Comparison of ENCODE assay signal across 9 cellular contexts in genomic region chr10:125344573-125345121, GRCh38.
DNase-seq lines count a peak whose midpoint lies in the region; ATAC-seq and TF ChIP-seq lines count a peak whose summit lies in the region.
"Had no signal": no experiment of that assay in that cellular context is flagged by ENCODE, and none has a peak within 500 bp of the region (broad histone marks: within the 10 kb centered on the region; RNA-seq: fewer than 3 reads in every experiment).

No MANE protein-coding gene starts in this region.

- no peak overlapping the region for H3K4me2 ChIP-seq in neural progenitor cell

- TF ChIP-seq CTCF in Panc1 (IDR thresholded peaks at IDR 0.05) (no peak), neural progenitor cell (IDR thresholded peaks at IDR 0.05) (no peak)
- no peak for TF ChIP-seq CTCF in CD4-positive, alpha-beta T cell (IDR thresholded peaks at IDR 0.05)

- no peaks in the 10 kb centered on the region for H3K36me3 ChIP-seq in Panc1 (ENCODE audit: control insufficient read depth, insufficient read depth, low read length)
- no peaks in the 10 kb centered on the region for H3K36me3 ChIP-seq in neural progenitor cell

- H3K9me3 Mint-ChIP-seq in neural progenitor cell: peaks cover 2% of the 10 kb centered on the region
- H3K9me3 Mint-ChIP-seq in CD4-positive, alpha-beta T cell: peaks cover 4% of the 10 kb centered on the region

- POLR2A ChIA-PET in Panc1 (lab: Charles Lee): interaction anchor here (0.7 kb wide), 1 partner anchor 39 kb away, joined by 3 read pairs; no protein-coding TSS in a partner anchor
- POLR2A ChIA-PET in CD4-positive, alpha-beta T cell (lab: Charles Lee): no interaction called here

- H4K20me1 ChIP-seq in neural progenitor cell (ENCODE audit: low read depth): no peaks in the 10 kb centered on the region

- peak; percentile 84 for ATAC-seq in GM19025 (IDR thresholded peaks at IDR 0.05; ENCODE audit: low read depth, unreplicated experiment)
- ATAC-seq in HG02763 (IDR thresholded peaks at IDR 0.05; ENCODE audit: unreplicated experiment): peak; percentile 86
- peak; percentile 83 for ATAC-seq in Panc1
- no peak for ATAC-seq in CD4-positive, alpha-beta T cell (ENCODE audit: poor library complexity)

- H3K4me3 Mint-ChIP-seq in neural progenitor cell: no peak overlapping the region
- no peak overlapping the region for H3K4me3 Mint-ChIP-seq in CD4-positive, alpha-beta T cell

- intact Hi-C loops in Panc1 (cut with micrococcal nuclease; ENCODE audit: unreplicated experiment): no loop called here
- intact Hi-C loops in CD4-positive, alpha-beta T cell (cut with DNase I, micrococcal nuclease): no loop called here

- in situ Hi-C loops in Panc1 (cut with HindIII; ENCODE audit: low pct_unique_long_range_greater_than_20kb, low sequenced_read_pairs) (no loop called here), KBM-7 (cut with MboI; ENCODE audit: low pct_unique_long_range_greater_than_20kb, low sequenced_read_pairs) (no loop called here)

- H3K4me1 Mint-ChIP-seq in neural progenitor cell: no peaks in the 10 kb centered on the region
- no peaks in the 10 kb centered on the region for H3K4me1 Mint-ChIP-seq in CD4-positive, alpha-beta T cell (ENCODE audit: low read depth)

- H3K27me3 ChIP-seq in Panc1 (ENCODE audit: control insufficient read depth, insufficient read depth, low read length) (peaks cover 9% of the 10 kb centered on the region), neural progenitor cell (no peaks in the 10 kb centered on the region)
- H3K27me3 ChIP-seq in CD4-positive, alpha-beta T cell (ENCODE audit: control insufficient read depth, insufficient read depth, low read length): no peaks in the 10 kb centered on the region

- peak overlapping the region; percentile 27 for H2AFZ ChIP-seq in neural progenitor cell (replicated peaks)

- H3F3A ChIP-seq in neural progenitor cell (ENCODE audit: low read depth): no peaks in the 10 kb centered on the region

- no peak overlapping the region for H3K9ac ChIP-seq in neural progenitor cell

- no peak overlapping the region for H3K27ac Mint-ChIP-seq in neural progenitor cell
- H3K27ac Mint-ChIP-seq in CD4-positive, alpha-beta T cell: no peak overlapping the region

- H3K4me3 ChIP-seq in Panc1 (ENCODE audit: low read depth in 2 of 2, low read length in 2 of 2): peak overlapping the region; percentile 21 to 40
- no peak overlapping the region for H3K4me3 ChIP-seq in neural progenitor cell

- DNase-seq in Panc1 (ENCODE audit: low read depth, low spot score) (no peak), neural progenitor cell (ENCODE audit: low spot score) (no peak), NCI-H1105 (lab: John Stamatoyannopoulos, UW) (no peak), NCI-H69 (lab: John Stamatoyannopoulos, UW) (no peak), KBM-7 (no peak)
- no peak for DNase-seq in CD4-positive, alpha-beta T cell
- DNase-seq: dermis blood vessel endothelial cell had no signal

- H3K27ac ChIP-seq in Panc1 (ENCODE audit: low read length) (no peak overlapping the region), neural progenitor cell (no peak overlapping the region)
- H3K27ac ChIP-seq in CD4-positive, alpha-beta T cell (ENCODE audit: low read depth, low read length): no peak overlapping the region

- no TSS peak for BruUV-seq in Panc1 (replicated peaks; lab: Mats Ljungman, UMichigan)

- H3K9me3 ChIP-seq in Panc1 (ENCODE audit: control insufficient read depth, insufficient read depth, low read depth, low read length) (no peaks in the 10 kb centered on the region), neural progenitor cell (ENCODE audit: low read depth) (no peaks in the 10 kb centered on the region)
- H3K9me3 ChIP-seq in CD4-positive, alpha-beta T cell (ENCODE audit: control insufficient read depth, low read length): no peaks in the 10 kb centered on the region

- H3K36me3 Mint-ChIP-seq in neural progenitor cell: no peaks in the 10 kb centered on the region
- no peaks in the 10 kb centered on the region for H3K36me3 Mint-ChIP-seq in CD4-positive, alpha-beta T cell (ENCODE audit: low read depth)

- H3K79me2 ChIP-seq in neural progenitor cell (ENCODE audit: low read depth): no peaks in the 10 kb centered on the region

- peaks cover 8% of the 10 kb centered on the region for H3K4me1 ChIP-seq in Panc1 (ENCODE audit: control insufficient read depth, insufficient read depth, low read length)
- H3K4me1 ChIP-seq in neural progenitor cell: no peaks in the 10 kb centered on the region

- CTCF ChIA-PET in Panc1 (lab: Charles Lee): interaction anchor here (0.5 kb wide), 1 partner anchor 177 kb away, joined by 3 read pairs; no protein-coding TSS in a partner anchor
- CTCF ChIA-PET in CD4-positive, alpha-beta T cell (lab: Charles Lee): no interaction called here

- no peaks in the 10 kb centered on the region for H3K27me3 Mint-ChIP-seq in neural progenitor cell (ENCODE audit: insufficient read depth, low read depth)
- peaks cover 5% of the 10 kb centered on the region for H3K27me3 Mint-ChIP-seq in CD4-positive, alpha-beta T cell
